8 cellular contexts compared by ENCODE assay signal in the genomic region with DNA sequence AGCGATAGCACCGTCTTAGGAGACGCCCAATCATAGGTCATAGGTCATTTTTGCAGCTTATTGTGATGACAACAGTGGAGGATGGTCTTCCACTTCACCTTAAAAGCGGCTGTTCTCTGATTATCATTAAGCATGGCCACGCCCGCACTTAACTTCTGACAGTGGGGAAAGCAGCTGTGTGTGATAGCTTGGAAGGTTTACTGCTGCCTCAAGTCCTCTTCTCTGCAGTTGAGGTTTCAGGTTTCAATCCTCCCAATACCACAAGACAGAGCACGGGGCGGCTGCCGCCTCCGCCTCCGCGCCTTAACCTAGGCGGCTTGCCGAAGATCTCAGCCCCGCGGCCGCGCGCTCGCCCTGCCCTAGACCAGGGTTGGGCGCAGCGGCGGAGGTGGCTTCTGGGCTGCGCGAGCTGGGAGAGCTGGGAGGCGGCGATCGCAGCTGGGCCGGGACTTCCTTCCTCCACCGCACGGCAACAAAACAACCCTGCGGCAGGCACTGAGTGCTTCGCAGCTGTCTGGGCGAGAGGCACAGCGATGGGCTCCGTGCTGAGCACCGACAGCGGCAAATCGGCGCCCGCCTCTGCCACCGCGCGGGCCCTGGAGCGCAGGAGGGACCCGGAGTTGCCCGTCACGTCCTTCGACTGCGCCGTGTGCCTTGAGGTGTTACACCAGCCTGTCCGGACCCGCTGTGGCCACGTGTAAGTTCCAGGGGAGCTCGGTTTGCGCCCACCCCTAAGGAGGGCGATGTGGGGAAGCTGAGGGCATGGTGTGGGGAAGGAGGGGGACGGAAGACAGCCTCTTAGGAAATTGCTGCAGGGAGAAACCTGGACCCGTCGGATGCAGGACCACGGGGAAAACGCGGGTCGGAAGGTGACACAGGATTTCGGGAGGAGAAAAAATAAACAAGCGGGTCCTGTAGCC. TPM values are rescaled to one million over a fixed set of nuclear protein-coding genes. Genes with fewer than 3 reads are reported as not detected.
DNase-seq lines count a peak whose midpoint lies in the region; ATAC-seq and TF ChIP-seq lines count a peak whose summit lies in the region.

A gene (plus strand): TSS at position 495 of the 920 bp plus-strand sequence. CDS start 39 bp downstream, at position 534.

- POLR2A ChIA-PET in CD4-positive, alpha-beta T cell (lab: Charles Lee), result interaction anchor here (0.6 to 4.1 kb wide), 35 partner anchors 9 to 103 kb away, joined by 3 to 224 read pairs (median 6); a partner anchor contains a TSS
- POLR2A ChIA-PET in activated CD8-positive, alpha-beta memory T cell treated with anti-CD3 and anti-CD28 coated beads for 36 hours (lab: Charles Lee), result interaction anchor here (0.8 to 3.5 kb wide), 11 partner anchors 11 to 77 kb away, joined by 3 to 43 read pairs (median 9); a partner anchor contains a TSS

- no peaks in the 10 kb centered on the region for H3K27me3 ChIP-seq in CD4-positive, alpha-beta T cell (ENCODE audit: control insufficient read depth, insufficient read depth, low read length)
- H3K27me3 ChIP-seq in endocrine pancreas (ENCODE audit: control insufficient read depth, insufficient read depth, low read length), result no peaks in the 10 kb centered on the region

- peak within 1 kb of the TSS; percentile 99 for H3K4me3 Mint-ChIP-seq in CD4-positive, alpha-beta T cell

- no peaks in the 10 kb centered on the region for H3K4me1 ChIP-seq in endocrine pancreas (ENCODE audit: control insufficient read depth, insufficient read depth, low read length)

- H3K27me3 Mint-ChIP-seq in CD4-positive, alpha-beta T cell, result no peaks in the 10 kb centered on the region

- peak; percentile 84 to 93 (median 87) for DNase-seq in CD4-positive, alpha-beta T cell
- DNase-seq in NK-92 (lab: John Stamatoyannopoulos, UW; ENCODE audit: unreplicated experiment) (peak; percentile 36), mesenteric fat pad (ENCODE audit: low spot score) (peak; percentile 94)
- peak; percentile 62 for DNase-seq in stimulated activated CD8-positive, alpha-beta memory T cell treated with anti-CD3 and anti-CD28 coated beads, Interleukin-15, amount 100 ng/mL, for 1 hour (ENCODE audit: low read depth)

- H3K9me3 ChIP-seq in CD4-positive, alpha-beta T cell (ENCODE audit: control insufficient read depth, low read length), result no peaks in the 10 kb centered on the region
- H3K9me3 ChIP-seq in endocrine pancreas (ENCODE audit: control insufficient read depth, low read length), result no peaks in the 10 kb centered on the region

- peak within 1 kb of the TSS; percentile 55 for H3K9ac ChIP-seq in endocrine pancreas (ENCODE audit: control insufficient read depth, insufficient read depth, low read length)

- CTCF ChIA-PET in CD4-positive, alpha-beta T cell (lab: Charles Lee), result interaction anchor here (0.5 to 2.5 kb wide), 7 partner anchors 32 to 76 kb away, joined by 3 to 14 read pairs (median 4); a partner anchor contains a TSS
- CTCF ChIA-PET in activated CD8-positive, alpha-beta memory T cell treated with anti-CD3 and anti-CD28 coated beads for 36 hours (lab: Charles Lee), result interaction anchor here (1.1 to 2.5 kb wide), 10 partner anchors 11 to 76 kb away, joined by 3 to 13 read pairs (median 6); a partner anchor contains a TSS

- peak within 1 kb of the TSS; percentile 99 for H3K27ac Mint-ChIP-seq in CD4-positive, alpha-beta T cell

- no peaks in the 10 kb centered on the region for H3K9me3 Mint-ChIP-seq in CD4-positive, alpha-beta T cell

- peaks cover 43% of the 10 kb centered on the region for H3K36me3 Mint-ChIP-seq in CD4-positive, alpha-beta T cell (ENCODE audit: low read depth)

- no peak for TF ChIP-seq CTCF in CD4-positive, alpha-beta T cell (IDR thresholded peaks at IDR 0.05)

- intact Hi-C loops in CD4-positive, alpha-beta T cell (cut with DNase I, micrococcal nuclease), result loop anchor here (1.0 to 5.0 kb wide), 6 partner anchors 22 to 76 kb away; a partner anchor contains a TSS

- ATAC-seq in CD4-positive, alpha-beta T cell (ENCODE audit: poor library complexity), result peak; percentile 69
- ATAC-seq in GM19438 (IDR thresholded peaks at IDR 0.05; ENCODE audit: low read depth, unreplicated experiment), result peak; percentile 81
- peak; percentile 90 for ATAC-seq in HG03565 (IDR thresholded peaks at IDR 0.05; ENCODE audit: unreplicated experiment)

- H3K4me3 ChIP-seq in endocrine pancreas (ENCODE audit: control insufficient read depth, insufficient read depth, low read length), result peak within 1 kb of the TSS; percentile 76

- no peaks in the 10 kb centered on the region for H3K36me3 ChIP-seq in endocrine pancreas (ENCODE audit: control insufficient read depth, insufficient read depth, low read length)

- peak within 1 kb of the TSS; percentile 87 for H3K27ac ChIP-seq in CD4-positive, alpha-beta T cell (ENCODE audit: low read depth, low read length)

- peaks cover 65% of the 10 kb centered on the region for H3K4me1 Mint-ChIP-seq in CD4-positive, alpha-beta T cell (ENCODE audit: low read depth)

RNA-seq across cellular contexts. Expression of the gene that starts here (rescaled TPM):
- total RNA-seq in CD4-positive, alpha-beta T cell, result 100 to 1,000 TPM; 107 to 112 TPM
- 10 to 100 TPM; 23.6 to 24.3 TPM for total RNA-seq in activated CD8-positive, alpha-beta memory T cell treated with anti-CD3 and anti-CD28 coated beads for 36 hours
- 15.8 TPM for total RNA-seq in mesenteric fat pad

Comparison
In these comparisons a context has a peak if more than half of its experiments do, and no peak if none do; other contexts are left out.
1. Peak in every context shown above with its lines: DNase-seq, ATAC-seq, H3K4me3 ChIP-seq and H3K27ac ChIP-seq.
2. DNase-seq: peak in every context shown above with its lines; median percentile 94 in mesenteric fat pad; 87 in CD4-positive, alpha-beta T cell; 62 in stimulated activated CD8-positive, alpha-beta memory T cell treated with anti-CD3 and anti-CD28 coated beads, Interleukin-15, amount 100 ng/mL, for 1 hour; 36 in NK-92.